ENCODE assay signal across 38 cellular contexts in the genomic region with DNA sequence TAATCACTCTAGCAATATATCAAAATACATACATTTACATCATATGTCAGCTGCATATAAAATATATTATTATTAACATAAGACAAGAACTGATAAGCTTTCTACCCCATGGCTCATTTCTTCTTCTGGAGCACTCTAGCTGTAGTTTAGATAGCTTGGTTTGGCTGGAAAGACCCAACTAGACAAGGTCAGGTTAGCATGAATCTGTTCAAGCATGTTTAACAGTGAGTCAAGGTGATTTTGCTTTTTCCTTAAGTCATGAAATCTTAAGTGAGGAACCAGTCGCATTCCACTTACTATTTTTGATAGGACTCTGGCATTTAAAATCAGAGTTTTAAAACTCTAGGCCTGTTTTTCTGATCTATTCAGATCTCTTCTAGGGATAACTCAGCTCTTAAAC.
"Had no signal": no experiment of that assay in that cellular context is flagged by ENCODE, and none has a peak within 500 bp of the region (broad histone marks: within the 10 kb centered on the region; RNA-seq: fewer than 3 reads in every experiment).

No MANE protein-coding gene starts in this region.

- H3K27ac ChIP-seq: adrenal gland, body of pancreas, brain microvascular endothelial cell, breast epithelium, cardiac muscle cell, VCaP had no signal

- H3K4me3 Mint-ChIP-seq: activated B cell treated with CpG ODN at 0.5 μM for 24 hours; activated CD4-positive, alpha-beta memory T cell treated with anti-CD3 and anti-CD28 coated beads for 36 hours; activated CD4-positive, alpha-beta T cell treated with anti-CD3 and anti-CD28 coated beads, Interleukin-2, amount 10 ng/mL, durations not matched to agents 24 days and 14 days; activated CD8-positive, alpha-beta T cell treated with anti-CD3 and anti-CD28 coated beads for 36 hours; activated naive CD4-positive, alpha-beta T cell treated with anti-CD3 and anti-CD28 coated beads for 36 hours; activated naive CD8-positive, alpha-beta T cell treated with anti-CD3 and anti-CD28 coated beads for 36 hours; activated T-cell treated with anti-CD3 and anti-CD28 coated beads, Interleukin-2, amount 50 U/mL, for 4 hours; activated T-cell treated with anti-CD3 and anti-CD28 coated beads, Interleukin-2, amount 50 U/mL, for 72 hours; activated T-helper 1 cell treated with anti-CD3 and anti-CD28 coated beads, Interleukin-12 subunit alpha, Interleukin-12 subunit beta, Interleukin-2, Interleukin-4 antibody, amounts not matched to agents 30 ng/mL and 10 ng/mL and 1 ng/mL, durations not matched to agents 14 hours and 24 hours and 36 hours; activated T-helper 17 cell treated with anti-CD3 and anti-CD28 coated beads, Interleukin-2, amount 50 U/mL, for 72 hours; central memory CD8-positive, alpha-beta T cell; T-helper 1 cell treated with Interleukin-12 subunit alpha and Interleukin-12 subunit beta and Interleukin-4 antibody, amounts not matched to agents 30 μg/mL and 1 μg/mL, for 36 hours; T-helper 2 cell treated with Interferon-gamma antibody and Interleukin-4, amounts not matched to agents 5 μg/mL and 100 μg/mL, for 36 hours had no signal

- H3K27me3 ChIP-seq: adrenal gland, body of pancreas, brain microvascular endothelial cell, breast epithelium, cardiac muscle cell had no signal

- H3K4me1 ChIP-seq: adrenal gland, body of pancreas, breast epithelium had no signal

- DNase-seq: activated B cell treated with CpG ODN at 0.5 μM for 24 hours; activated CD4-positive, alpha-beta memory T cell treated with anti-CD3 and anti-CD28 coated beads for 36 hours; activated CD4-positive, alpha-beta T cell treated with anti-CD3 and anti-CD28 coated beads for 4 hours; activated CD4-positive, alpha-beta T cell treated with anti-CD3 and anti-CD28 coated beads, Interleukin-2, amount 10 ng/mL, durations not matched to agents 24 days and 14 days; activated CD4-positive, alpha-beta T cell treated with anti-CD3 and anti-CD28 coated beads, Interleukin-2, amount 50 U/mL, for 1 hour; activated CD4-positive, alpha-beta T cell treated with anti-CD3 and anti-CD28 coated beads, Interleukin-2, amount 50 U/mL, for 4 hours; activated CD4-positive, CD25-positive, alpha-beta regulatory T cell treated with anti-CD3 and anti-CD28 coated beads, Interleukin-2, amount 50 U/mL, for 72 hours; activated CD8-positive, alpha-beta memory T cell treated with anti-CD3 and anti-CD28 coated beads, Interleukin-2, amount 50 U/mL, for 4 hours; activated CD8-positive, alpha-beta T cell treated with anti-CD3 and anti-CD28 coated beads for 36 hours; activated effector memory CD4-positive, alpha-beta T cell treated with anti-CD3 and anti-CD28 coated beads, Interleukin-2, amount 50 U/mL, for 16 hours; activated gamma-delta T cell treated with Interleukin-2 at 50 U/mL for 16 hours; activated naive CD4-positive, alpha-beta T cell; activated naive CD4-positive, alpha-beta T cell treated with anti-CD3 and anti-CD28 coated beads for 36 hours; activated naive CD4-positive, alpha-beta T cell treated with anti-CD3 and anti-CD28 coated beads, Interleukin-2, amount 50 U/mL, for 16 hours; activated naive CD8-positive, alpha-beta T cell treated with anti-CD3 and anti-CD28 coated beads for 36 hours; activated T-cell treated with anti-CD3 and anti-CD28 coated beads for 4 hours; activated T-cell treated with anti-CD3 and anti-CD28 coated beads, Interleukin-2, amount 50 U/mL, for 1 hour; activated T-cell treated with anti-CD3 and anti-CD28 coated beads, Interleukin-2, amount 50 U/mL, for 4 hours; activated T-cell treated with anti-CD3 and anti-CD28 coated beads, Interleukin-2, amount 50 U/mL, for 72 hours; adrenal gland; amniotic stem cell; aorta; body of pancreas; brain microvascular endothelial cell; caudate nucleus; cerebellar nuclear complex; T-helper 1 cell; T-helper 2 cell; T-helper 9 cell had no signal

- H3K9me3 ChIP-seq: adrenal gland, body of pancreas, breast epithelium had no signal

- H3K9me3 Mint-ChIP-seq: activated B cell treated with CpG ODN at 0.5 μM for 24 hours; activated CD4-positive, alpha-beta memory T cell treated with anti-CD3 and anti-CD28 coated beads for 36 hours; activated CD4-positive, alpha-beta T cell treated with anti-CD3 and anti-CD28 coated beads, Interleukin-2, amount 10 ng/mL, durations not matched to agents 24 days and 14 days; activated CD8-positive, alpha-beta T cell treated with anti-CD3 and anti-CD28 coated beads for 36 hours; activated naive CD8-positive, alpha-beta T cell treated with anti-CD3 and anti-CD28 coated beads for 36 hours; activated T-cell treated with anti-CD3 and anti-CD28 coated beads, Interleukin-2, amount 50 U/mL, for 4 hours; activated T-helper 1 cell treated with anti-CD3 and anti-CD28 coated beads, Interleukin-12 subunit alpha, Interleukin-12 subunit beta, Interleukin-2, Interleukin-4 antibody, amounts not matched to agents 30 ng/mL and 10 ng/mL and 1 ng/mL, durations not matched to agents 14 hours and 24 hours and 36 hours; activated T-helper 17 cell treated with anti-CD3 and anti-CD28 coated beads, Interleukin-2, amount 50 U/mL, for 72 hours; central memory CD8-positive, alpha-beta T cell; T-helper 1 cell treated with Interleukin-12 subunit alpha and Interleukin-12 subunit beta and Interleukin-4 antibody, amounts not matched to agents 30 μg/mL and 1 μg/mL, for 36 hours; T-helper 2 cell treated with Interferon-gamma antibody and Interleukin-4, amounts not matched to agents 5 μg/mL and 100 μg/mL, for 36 hours had no signal

- H3K4me3 ChIP-seq: adrenal gland, body of pancreas, breast epithelium, cardiac muscle cell had no signal

- H3K27ac Mint-ChIP-seq: activated B cell treated with CpG ODN at 0.5 μM for 24 hours; activated CD4-positive, alpha-beta memory T cell treated with anti-CD3 and anti-CD28 coated beads for 36 hours; activated CD4-positive, alpha-beta T cell treated with anti-CD3 and anti-CD28 coated beads, Interleukin-2, amount 10 ng/mL, durations not matched to agents 24 days and 14 days; activated CD8-positive, alpha-beta T cell treated with anti-CD3 and anti-CD28 coated beads for 36 hours; activated naive CD4-positive, alpha-beta T cell treated with anti-CD3 and anti-CD28 coated beads for 36 hours; activated naive CD4-positive, alpha-beta T cell treated with anti-CD3 and anti-CD28 coated beads, Interleukin-2, amount 50 U/mL, for 72 hours; activated naive CD8-positive, alpha-beta T cell treated with anti-CD3 and anti-CD28 coated beads for 36 hours; activated T-cell treated with anti-CD3 and anti-CD28 coated beads, Interleukin-2, amount 50 U/mL, for 72 hours; activated T-helper 1 cell treated with anti-CD3 and anti-CD28 coated beads, Interleukin-12 subunit alpha, Interleukin-12 subunit beta, Interleukin-2, Interleukin-4 antibody, amounts not matched to agents 30 ng/mL and 10 ng/mL and 1 ng/mL, durations not matched to agents 14 hours and 24 hours and 36 hours; activated T-helper 17 cell treated with anti-CD3 and anti-CD28 coated beads, Interleukin-2, amount 50 U/mL, for 72 hours; T-helper 1 cell treated with Interleukin-12 subunit alpha and Interleukin-12 subunit beta and Interleukin-4 antibody, amounts not matched to agents 30 μg/mL and 1 μg/mL, for 36 hours; T-helper 2 cell treated with Interferon-gamma antibody and Interleukin-4, amounts not matched to agents 5 μg/mL and 100 μg/mL, for 36 hours had no signal

- H3K36me3 ChIP-seq: adrenal gland, brain microvascular endothelial cell, breast epithelium, cardiac muscle cell had no signal

- H3K36me3 Mint-ChIP-seq: activated CD4-positive, alpha-beta memory T cell treated with anti-CD3 and anti-CD28 coated beads for 36 hours; activated naive CD4-positive, alpha-beta T cell treated with anti-CD3 and anti-CD28 coated beads, Interleukin-2, amount 50 U/mL, for 72 hours; activated naive CD8-positive, alpha-beta T cell treated with anti-CD3 and anti-CD28 coated beads for 36 hours had no signal

- H3K4me1 Mint-ChIP-seq: activated B cell treated with CpG ODN at 0.5 μM for 24 hours; activated CD4-positive, alpha-beta T cell treated with anti-CD3 and anti-CD28 coated beads, Interleukin-2, amount 10 ng/mL, durations not matched to agents 24 days and 14 days; activated naive CD8-positive, alpha-beta T cell treated with anti-CD3 and anti-CD28 coated beads for 36 hours; activated T-helper 17 cell treated with anti-CD3 and anti-CD28 coated beads, Interleukin-2, amount 50 U/mL, for 72 hours; central memory CD8-positive, alpha-beta T cell had no signal

- H3K27me3 Mint-ChIP-seq: activated B cell treated with CpG ODN at 0.5 μM for 24 hours; activated CD4-positive, alpha-beta T cell treated with anti-CD3 and anti-CD28 coated beads, Interleukin-2, amount 10 ng/mL, durations not matched to agents 24 days and 14 days; activated CD8-positive, alpha-beta T cell treated with anti-CD3 and anti-CD28 coated beads for 36 hours; activated naive CD8-positive, alpha-beta T cell treated with anti-CD3 and anti-CD28 coated beads for 36 hours; central memory CD8-positive, alpha-beta T cell had no signal

- ATAC-seq: activated CD8-positive, alpha-beta T cell treated with anti-CD3 and anti-CD28 coated beads for 36 hours; activated naive CD4-positive, alpha-beta T cell treated with anti-CD3 and anti-CD28 coated beads, Interleukin-2, amount 50 U/mL, for 72 hours; activated T-cell treated with anti-CD3 and anti-CD28 coated beads, Interleukin-2, amount 50 U/mL, for 4 hours; activated T-cell treated with anti-CD3 and anti-CD28 coated beads, Interleukin-2, amount 50 U/mL, for 72 hours; activated T-helper 17 cell treated with anti-CD3 and anti-CD28 coated beads, Interleukin-2, amount 50 U/mL, for 72 hours; body of pancreas had no signal
